ENCODE assay signal across 19 cellular contexts in the genomic region with DNA sequence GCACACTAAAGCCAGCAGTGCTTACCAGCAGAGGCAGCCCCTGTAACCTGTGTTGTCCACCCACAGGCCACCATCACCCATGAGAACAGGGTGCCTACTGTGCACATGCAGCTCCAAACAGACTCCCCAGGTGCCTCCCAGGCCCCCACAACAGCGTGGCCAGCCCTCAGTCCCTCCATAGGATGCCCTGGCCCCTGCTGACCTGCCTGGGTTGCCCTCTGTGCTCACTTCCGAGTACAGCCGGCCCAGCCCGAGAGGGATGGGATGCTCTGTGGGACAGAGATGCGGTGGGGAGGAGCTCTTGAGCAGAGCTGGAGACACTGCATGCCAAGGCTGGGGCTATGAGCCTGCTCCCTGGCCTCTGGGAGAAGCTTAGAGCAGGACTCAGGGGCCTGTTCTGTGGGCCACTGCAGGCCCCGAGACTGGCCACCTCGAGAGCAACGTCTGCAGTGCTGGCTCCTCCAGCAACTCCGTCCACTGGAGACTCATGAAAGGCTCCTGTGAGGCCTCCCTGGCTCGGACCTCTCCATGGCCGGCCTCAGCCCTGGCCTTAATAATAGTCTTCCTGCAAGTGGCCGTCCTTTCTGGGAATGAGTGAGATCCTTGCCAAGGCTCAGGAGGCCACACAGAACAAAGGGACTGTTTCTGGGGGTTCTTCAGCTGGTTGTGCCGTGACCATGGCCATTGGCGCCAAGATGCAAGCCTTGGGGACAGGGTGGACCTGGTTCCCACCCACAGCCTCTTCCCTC.
"Had no signal": no experiment of that assay in that cellular context is flagged by ENCODE, and none has a peak within 500 bp of the region (broad histone marks: within the 10 kb centered on the region; RNA-seq: fewer than 3 reads in every experiment).

No MANE protein-coding gene starts in this region.

- H3K27ac ChIP-seq: coronary artery, psoas muscle, tibial artery, uterus had no signal

- H3K9me3 ChIP-seq: psoas muscle, sigmoid colon, tibial artery, uterus had no signal

- H3K27me3 Mint-ChIP-seq: activated naive CD4-positive, alpha-beta T cell treated with anti-CD3 and anti-CD28 coated beads, Interleukin-2, amount 10 ng/mL, durations not matched to agents 7 days and 5 days had no signal

- ATAC-seq: left ventricle myocardium superior had no signal

- H3K9me3 Mint-ChIP-seq: activated naive CD4-positive, alpha-beta T cell treated with anti-CD3 and anti-CD28 coated beads, Interleukin-2, amount 10 ng/mL, durations not matched to agents 7 days and 5 days; activated T-helper 2 cell treated with anti-CD3 and anti-CD28 coated beads, Interferon-gamma antibody, Interleukin-2, Interleukin-4, amounts not matched to agents 10 μg/mL and 5 μg/mL and 100 μg/mL, durations not matched to agents 14 hours and 24 hours and 36 hours; nephron had no signal

- H3K4me1 ChIP-seq: psoas muscle, uterus had no signal

- H3K4me3 Mint-ChIP-seq: activated naive CD4-positive, alpha-beta T cell treated with anti-CD3 and anti-CD28 coated beads, Interleukin-2, amount 10 ng/mL, durations not matched to agents 7 days and 5 days; nephron had no signal

- H3K27me3 ChIP-seq: sigmoid colon, tibial artery, uterus had no signal

- H3K27ac Mint-ChIP-seq: activated naive CD4-positive, alpha-beta T cell treated with anti-CD3 and anti-CD28 coated beads, Interleukin-2, amount 10 ng/mL, durations not matched to agents 7 days and 5 days; activated T-helper 2 cell treated with anti-CD3 and anti-CD28 coated beads, Interferon-gamma antibody, Interleukin-2, Interleukin-4, amounts not matched to agents 10 μg/mL and 5 μg/mL and 100 μg/mL, durations not matched to agents 14 hours and 24 hours and 36 hours; nephron had no signal

- H3K4me1 Mint-ChIP-seq: activated naive CD4-positive, alpha-beta T cell treated with anti-CD3 and anti-CD28 coated beads, Interleukin-2, amount 10 ng/mL, durations not matched to agents 7 days and 5 days; nephron had no signal

- DNase-seq: activated CD4-positive, alpha-beta T cell treated with anti-CD3 and anti-CD28 coated beads for 1 hour; activated CD4-positive, alpha-beta T cell treated with anti-CD3 and anti-CD28 coated beads, Interleukin-2, amount 50 U/mL, for 48 hours; activated naive CD4-positive, alpha-beta T cell treated with anti-CD3 and anti-CD28 coated beads, Interleukin-2, amount 10 ng/mL, durations not matched to agents 7 days and 5 days; effector CD4-positive, alpha-beta T cell; foreskin fibroblast; hippocampal formation; left ventricle myocardium superior; mesendoderm; psoas muscle; sigmoid colon; stimulated activated CD4-positive, alpha-beta T cell treated with anti-CD3 and anti-CD28 coated beads, Interleukin-12 subunit alpha, Interleukin-12 subunit beta, amount 100 ng/mL, for 4 hours; stimulated activated CD4-positive, alpha-beta T cell treated with anti-CD3 and anti-CD28 coated beads, Interleukin-2, amount 100 ng/mL, for 24 hours; T-helper 1 cell; tibial artery; uterus had no signal

- H3K4me3 ChIP-seq: coronary artery, psoas muscle, sigmoid colon, tibial artery, uterus had no signal

- H3K36me3 ChIP-seq: uterus had no signal

- FAIRE-seq: keratinocyte had no signal
